Comparison of ENCODE assay signal across 1 cellular context in genomic region chr12:122135437-122136031, GRCh38.
TF ChIP-seq lines count a peak whose summit lies in the region.

No MANE protein-coding gene starts in this region.

TF ChIP-seq in H1, 55 proteins besides CTCF, POLR2A, EP300 and RAD21:
- TF ChIP-seq RXRA (IDR thresholded peaks at IDR 0.05; ENCODE audit: insufficient read depth, low read depth, low read length) (no peak), BACH1 (IDR thresholded peaks at IDR 0.05; ENCODE audit: low read length) (no peak), CHD2 (IDR thresholded peaks at IDR 0.05; ENCODE audit: low read length) (no peak), SUZ12 (IDR thresholded peaks at IDR 0.05; ENCODE audit: low read length) (no peak)
